Comparison of ENCODE assay signal across 8 cellular contexts in the genomic region with DNA sequence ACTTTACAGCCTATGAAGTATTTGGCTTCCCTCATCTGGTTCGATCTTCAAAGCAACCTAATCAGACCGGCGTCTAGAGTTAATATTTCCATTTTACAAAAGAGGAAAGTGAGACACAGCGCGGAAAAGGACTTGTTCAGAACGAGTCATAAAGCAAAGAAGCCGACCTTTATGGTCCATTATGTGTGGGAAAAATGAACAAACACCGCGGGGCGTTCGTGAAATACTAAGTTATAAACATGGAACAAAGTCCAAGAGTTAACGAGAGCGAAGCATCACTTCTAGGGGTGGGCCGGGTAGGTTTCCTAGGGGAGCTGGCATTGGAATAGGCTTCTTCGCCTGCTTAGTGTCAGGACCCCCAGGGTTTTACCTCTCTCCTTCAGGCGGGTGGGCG. TPM values are rescaled to one million over a fixed set of nuclear protein-coding genes. Genes with fewer than 3 reads are reported as not detected.
A peak's percentile ranks its signal among the peaks of the same experiment; 100 is the strongest.
DNase-seq lines count a peak whose midpoint lies in the region; ATAC-seq and TF ChIP-seq lines count a peak whose summit lies in the region.

No MANE protein-coding gene starts in this region.

- no peak for TF ChIP-seq CTCF in glutamatergic neuron (IDR thresholded peaks at IDR 0.05; ENCODE audit: partially characterized antibody, unreplicated experiment)

- peaks cover 4% of the 10 kb centered on the region for H3K27me3 Mint-ChIP-seq in activated T-cell treated with anti-CD3 and anti-CD28 coated beads, Interleukin-2, amount 50 U/mL, for 24 hours
- peaks cover 3% of the 10 kb centered on the region for H3K27me3 Mint-ChIP-seq in activated CD4-positive, alpha-beta T cell treated with anti-CD3 and anti-CD28 coated beads, Interleukin-2, amount 10 ng/mL, durations not matched to agents 7 days and 5 days
- peaks cover 3% of the 10 kb centered on the region for H3K27me3 Mint-ChIP-seq in glutamatergic neuron (ENCODE audit: unreplicated experiment)

- H3K9me3 Mint-ChIP-seq in activated T-cell treated with anti-CD3 and anti-CD28 coated beads, Interleukin-2, amount 50 U/mL, for 24 hours = no peaks in the 10 kb centered on the region
- H3K9me3 Mint-ChIP-seq in activated CD4-positive, alpha-beta T cell treated with anti-CD3 and anti-CD28 coated beads, Interleukin-2, amount 10 ng/mL, durations not matched to agents 7 days and 5 days = no peaks in the 10 kb centered on the region
- H3K9me3 Mint-ChIP-seq in glutamatergic neuron (ENCODE audit: unreplicated experiment) = no peaks in the 10 kb centered on the region

- no peak overlapping the region for H3K27ac ChIP-seq in skeletal muscle tissue (ENCODE audit: low read depth, low read length)

- no peak for DNase-seq in activated T-cell treated with anti-CD3 and anti-CD28 coated beads, Interleukin-2, amount 50 U/mL, for 24 hours
- DNase-seq in activated T-cell treated with anti-CD3 and anti-CD28 coated beads, Interleukin-2, amount 50 U/mL, for 48 hours = no peak
- DNase-seq in activated CD4-positive, alpha-beta T cell treated with anti-CD3 and anti-CD28 coated beads, Interleukin-2, amount 10 ng/mL, durations not matched to agents 7 days and 5 days = no peak
- DNase-seq in glutamatergic neuron (no peak), DMS114 treated with DMSO at 0.1 percent for 48 hours (lab: John Stamatoyannopoulos, UW; ENCODE audit: unreplicated experiment) (no peak)

- CTCF ChIA-PET in activated CD4-positive, alpha-beta T cell treated with anti-CD3 and anti-CD28 coated beads, Interleukin-2, amount 10 ng/mL, durations not matched to agents 7 days and 5 days (lab: Charles Lee) = interaction anchor here (0.9 to 2.0 kb wide), 7 partner anchors 9 to 418 kb away, joined by 3 to 8 read pairs (median 3); a partner anchor contains a TSS

- peaks cover 31% of the 10 kb centered on the region for H3K36me3 Mint-ChIP-seq in activated T-cell treated with anti-CD3 and anti-CD28 coated beads, Interleukin-2, amount 50 U/mL, for 24 hours (ENCODE audit: low read depth)
- peaks cover 18% of the 10 kb centered on the region for H3K36me3 Mint-ChIP-seq in activated CD4-positive, alpha-beta T cell treated with anti-CD3 and anti-CD28 coated beads, Interleukin-2, amount 10 ng/mL, durations not matched to agents 7 days and 5 days (ENCODE audit: low read depth)
- no peaks in the 10 kb centered on the region for H3K36me3 Mint-ChIP-seq in glutamatergic neuron (ENCODE audit: unreplicated experiment)

- H3K4me3 Mint-ChIP-seq in activated T-cell treated with anti-CD3 and anti-CD28 coated beads, Interleukin-2, amount 50 U/mL, for 24 hours = peak overlapping the region; percentile 95
- peak overlapping the region; percentile 95 for H3K4me3 Mint-ChIP-seq in activated CD4-positive, alpha-beta T cell treated with anti-CD3 and anti-CD28 coated beads, Interleukin-2, amount 10 ng/mL, durations not matched to agents 7 days and 5 days
- peak overlapping the region; percentile 88 for H3K4me3 Mint-ChIP-seq in glutamatergic neuron (ENCODE audit: unreplicated experiment)

- peak overlapping the region; percentile 76 to 84 (median 79) for H3K9ac ChIP-seq in skeletal muscle tissue (ENCODE audit: low read depth in 1 of 3, low read length in 3 of 3)

- peaks cover 12 to 15% (median 15%) of the 10 kb centered on the region in 3 donors for H3K4me1 ChIP-seq in skeletal muscle tissue (ENCODE audit: control insufficient read depth in 3 of 3, insufficient read depth in 3 of 3, low read length in 3 of 3)

- H3K36me3 ChIP-seq in skeletal muscle tissue (ENCODE audit: control insufficient read depth in 3 of 3, insufficient read depth in 3 of 3, low read length in 3 of 3) = peaks cover 8 to 17% (median 12%) of the 10 kb centered on the region in 3 donors

- no peak for ATAC-seq in HG03196 (IDR thresholded peaks at IDR 0.05; ENCODE audit: unreplicated experiment)
- ATAC-seq in GM18861 (IDR thresholded peaks at IDR 0.05; ENCODE audit: unreplicated experiment) = no peak

- no peaks in the 10 kb centered on the region for H3K27me3 ChIP-seq in skeletal muscle tissue (ENCODE audit: control insufficient read depth in 3 of 3, insufficient read depth in 3 of 3, low read length in 3 of 3)

- H3K4me3 ChIP-seq in skeletal muscle tissue (ENCODE audit: low read length in 3 of 3) = peak overlapping the region; percentile 76 to 94 (median 80)

- peaks cover 22% of the 10 kb centered on the region for H3K4me1 Mint-ChIP-seq in activated T-cell treated with anti-CD3 and anti-CD28 coated beads, Interleukin-2, amount 50 U/mL, for 24 hours (ENCODE audit: low read depth)
- peaks cover 24% of the 10 kb centered on the region for H3K4me1 Mint-ChIP-seq in activated CD4-positive, alpha-beta T cell treated with anti-CD3 and anti-CD28 coated beads, Interleukin-2, amount 10 ng/mL, durations not matched to agents 7 days and 5 days
- peaks cover 12% of the 10 kb centered on the region for H3K4me1 Mint-ChIP-seq in glutamatergic neuron (ENCODE audit: low read depth, unreplicated experiment)

- peak overlapping the region; percentile 93 for H3K27ac Mint-ChIP-seq in activated T-cell treated with anti-CD3 and anti-CD28 coated beads, Interleukin-2, amount 50 U/mL, for 24 hours
- H3K27ac Mint-ChIP-seq in activated CD4-positive, alpha-beta T cell treated with anti-CD3 and anti-CD28 coated beads, Interleukin-2, amount 10 ng/mL, durations not matched to agents 7 days and 5 days = peak overlapping the region; percentile 91
- H3K27ac Mint-ChIP-seq in glutamatergic neuron (ENCODE audit: unreplicated experiment) = no peak overlapping the region

- no peaks in the 10 kb centered on the region for H3K9me3 ChIP-seq in skeletal muscle tissue (ENCODE audit: control insufficient read depth in 3 of 3, low read length in 3 of 3)

- POLR2A ChIA-PET in activated CD4-positive, alpha-beta T cell treated with anti-CD3 and anti-CD28 coated beads, Interleukin-2, amount 10 ng/mL, durations not matched to agents 7 days and 5 days (lab: Charles Lee) = no interaction called here

RNA-seq across cellular contexts. Expression of a gene that starts 0.6 kb away (rescaled TPM):
- total RNA-seq in activated CD4-positive, alpha-beta T cell treated with anti-CD3 and anti-CD28 coated beads, Interleukin-2, amount 10 ng/mL, durations not matched to agents 7 days and 5 days = 10 to 100 TPM in 1 of 2 experiments, 1 to 10 TPM in 1; 9.8 to 12.2 TPM
- total RNA-seq in glutamatergic neuron (ENCODE audit: unreplicated experiment) = 8.0 TPM
- total RNA-seq in skeletal muscle tissue = 1.0 TPM

RNA-seq across cellular contexts. Expression of a gene that starts 27.6 kb away (rescaled TPM):
- total RNA-seq in activated CD4-positive, alpha-beta T cell treated with anti-CD3 and anti-CD28 coated beads, Interleukin-2, amount 10 ng/mL, durations not matched to agents 7 days and 5 days = 1 to 10 TPM; 1.1 TPM
- 18.3 TPM for total RNA-seq in glutamatergic neuron (ENCODE audit: unreplicated experiment)
- 4.7 TPM for total RNA-seq in skeletal muscle tissue

RNA-seq across cellular contexts. Expression of a gene that starts 31.5 kb away (rescaled TPM):
- total RNA-seq in activated CD4-positive, alpha-beta T cell treated with anti-CD3 and anti-CD28 coated beads, Interleukin-2, amount 10 ng/mL, durations not matched to agents 7 days and 5 days = 1 to 10 TPM; 1.8 to 2.5 TPM
- total RNA-seq in glutamatergic neuron (ENCODE audit: unreplicated experiment) (5.0 TPM), skeletal muscle tissue (2.1 TPM)
